In genomic region chr14:101562659-101563351, GRCh38 we compare ENCODE assay signal across 15 cellular contexts. TPM values are rescaled to one million over a fixed set of nuclear protein-coding genes. Genes with fewer than 3 reads are reported as not detected.
DNase-seq lines count a peak whose midpoint lies in the region; ATAC-seq and TF ChIP-seq lines count a peak whose summit lies in the region.
"Had no signal": no experiment of that assay in that cellular context is flagged by ENCODE, and none has a peak within 500 bp of the region (broad histone marks: within the 10 kb centered on the region; RNA-seq: fewer than 3 reads in every experiment).

No MANE protein-coding gene starts in this region.

- TF ChIP-seq CTCF in lower lobe of right lung (IDR thresholded peaks at IDR 0.05): no peak

- H3K9me3 Mint-ChIP-seq in stimulated activated naive CD8-positive, alpha-beta T cell treated with anti-CD3 and anti-CD28 coated beads, Interleukin-15, amount 100 ng/mL, for 72 hours: peaks cover 0 to 14% of the 10 kb centered on the region in 2 donors
- H3K9me3 Mint-ChIP-seq: activated B cell treated with CpG ODN at 0.5 μM for 24 hours had no signal

- DNase-seq in stimulated activated naive CD8-positive, alpha-beta T cell treated with anti-CD3 and anti-CD28 coated beads, Interleukin-15, amount 100 ng/mL, for 72 hours: peak in 1 of 2 donors; percentile 21
- no peak for DNase-seq in stimulated activated naive CD8-positive, alpha-beta T cell treated with anti-CD3 and anti-CD28 coated beads, Interleukin-15, Interleukin-2, amounts not matched to agents 100 U/mL and 50 U/mL, for 24 hours
- DNase-seq in NCI-H748 (lab: John Stamatoyannopoulos, UW; ENCODE audit: unreplicated experiment): peak; percentile 83
- peak; percentile 11 for DNase-seq in lower lobe of right lung
- no peak for DNase-seq in T-helper 9 cell
- DNase-seq in mesenteric fat pad (ENCODE audit: low spot score): no peak
- DNase-seq in stimulated activated naive CD4-positive, alpha-beta T cell (lab: John Stamatoyannopoulos, UW): no peak
- DNase-seq: activated B cell treated with CpG ODN at 0.5 μM for 24 hours; activated naive CD4-positive, alpha-beta T cell treated with anti-CD3 and anti-CD28 coated beads for 36 hours; hippocampal formation; NCI-H2029; RPMI8226; stimulated activated CD4-positive, alpha-beta T cell treated with anti-CD3 and anti-CD28 coated beads, Interleukin-15, amount 100 ng/mL, for 24 hours had no signal

- no peak overlapping the region for H3K4me3 Mint-ChIP-seq in stimulated activated naive CD8-positive, alpha-beta T cell treated with anti-CD3 and anti-CD28 coated beads, Interleukin-15, amount 100 ng/mL, for 72 hours
- H3K4me3 Mint-ChIP-seq: activated B cell treated with CpG ODN at 0.5 μM for 24 hours; activated naive CD4-positive, alpha-beta T cell treated with anti-CD3 and anti-CD28 coated beads for 36 hours had no signal

- H3K4me3 ChIP-seq in lower lobe of right lung: no peak overlapping the region
- H3K4me3 ChIP-seq: left lung had no signal

- H3K27me3 ChIP-seq in lower lobe of right lung (ENCODE audit: low read depth): peaks cover 79% of the 10 kb centered on the region

- intact Hi-C loops in lower lobe of right lung (cut with DNase I): no loop called here

- peak; percentile 46 for ATAC-seq in stimulated activated naive CD8-positive, alpha-beta T cell treated with anti-CD3 and anti-CD28 coated beads, Interleukin-15, amount 100 ng/mL, for 72 hours
- no peak for ATAC-seq in stimulated activated naive CD8-positive, alpha-beta T cell treated with anti-CD3 and anti-CD28 coated beads, Interleukin-15, Interleukin-2, amounts not matched to agents 100 U/mL and 50 U/mL, for 24 hours
- ATAC-seq in lower lobe of right lung (no peak), HG03571 (IDR thresholded peaks at IDR 0.05; ENCODE audit: unreplicated experiment) (no peak)
- ATAC-seq: left lung had no signal

- peaks cover 88% of the 10 kb centered on the region for H3K27me3 Mint-ChIP-seq in stimulated activated naive CD8-positive, alpha-beta T cell treated with anti-CD3 and anti-CD28 coated beads, Interleukin-15, amount 100 ng/mL, for 72 hours

- H3K27ac Mint-ChIP-seq in stimulated activated naive CD8-positive, alpha-beta T cell treated with anti-CD3 and anti-CD28 coated beads, Interleukin-15, amount 100 ng/mL, for 72 hours: no peak overlapping the region
- H3K27ac Mint-ChIP-seq: activated B cell treated with CpG ODN at 0.5 μM for 24 hours; activated naive CD4-positive, alpha-beta T cell treated with anti-CD3 and anti-CD28 coated beads for 36 hours had no signal

- H3K36me3 ChIP-seq in lower lobe of right lung: no peaks in the 10 kb centered on the region
- H3K36me3 ChIP-seq: left lung had no signal

- H3K4me1 Mint-ChIP-seq in stimulated activated naive CD8-positive, alpha-beta T cell treated with anti-CD3 and anti-CD28 coated beads, Interleukin-15, amount 100 ng/mL, for 72 hours: peaks cover 31% of the 10 kb centered on the region

- peaks cover 12% of the 10 kb centered on the region for H3K9me3 ChIP-seq in lower lobe of right lung

- H3K4me1 ChIP-seq in lower lobe of right lung: no peaks in the 10 kb centered on the region

- no peak overlapping the region for H3K27ac ChIP-seq in lower lobe of right lung
- H3K27ac ChIP-seq: left lung had no signal

RNA-seq across cellular contexts. Expression of gene DIO3, which starts 1.5 kb away (rescaled TPM):
- total RNA-seq in lower lobe of right lung (1.9 TPM), mesenteric fat pad (6.4 TPM)
- total RNA-seq: activated B cell treated with CpG ODN at 0.5 μM for 24 hours; activated naive CD4-positive, alpha-beta T cell treated with anti-CD3 and anti-CD28 coated beads for 36 hours had no signal

Comparison
In these comparisons a context has a peak if more than half of its experiments do, and no peak if none do; other contexts are left out.
1. DNase-seq: peak in NCI-H748 (single experiment) and lower lobe of right lung (single experiment); none in stimulated activated naive CD8-positive, alpha-beta T cell treated with anti-CD3 and anti-CD28 coated beads, Interleukin-15, Interleukin-2, amounts not matched to agents 100 U/mL and 50 U/mL, for 24 hours (single experiment), T-helper 9 cell (single experiment), mesenteric fat pad (single experiment) and stimulated activated naive CD4-positive, alpha-beta T cell (0 of 6).